ENCODE assay signal across 13 cellular contexts in the genomic region with DNA sequence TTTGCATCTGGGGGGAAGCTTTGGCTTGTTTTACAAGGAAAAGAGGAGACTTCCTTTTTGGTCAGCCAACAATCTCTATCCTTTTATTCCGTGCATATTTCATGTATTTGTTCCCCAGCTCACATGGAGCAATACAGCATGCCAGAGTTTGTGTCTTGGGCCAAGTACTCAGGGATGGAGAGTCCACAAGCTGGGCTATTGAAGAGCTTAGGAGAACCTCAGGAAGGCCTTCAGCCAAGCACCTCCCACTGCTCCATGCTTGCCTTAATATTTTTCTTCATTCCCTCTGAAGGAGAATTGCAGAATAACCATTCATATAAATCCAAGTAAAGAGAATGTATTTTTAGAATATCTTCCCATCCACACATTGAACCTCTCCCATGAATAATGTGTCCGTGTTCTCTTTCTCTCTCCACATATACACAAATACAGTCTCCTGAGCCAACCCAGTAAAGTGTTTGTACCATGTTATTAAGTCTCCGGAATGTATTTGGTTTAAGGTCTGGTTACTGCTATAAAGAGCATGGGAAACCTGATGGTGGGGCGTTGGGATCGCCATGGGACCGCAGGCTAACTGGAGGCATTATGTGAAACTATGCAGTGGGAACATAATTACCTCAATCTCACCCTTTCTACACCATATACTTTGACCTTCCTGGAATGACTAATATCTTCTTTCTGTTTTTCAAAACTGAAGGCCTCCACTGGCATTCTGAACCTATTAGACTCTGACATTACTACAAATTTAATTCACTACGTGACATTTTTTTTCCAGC. TPM values are rescaled to one million over a fixed set of nuclear protein-coding genes. Genes with fewer than 3 reads are reported as not detected.
A peak's percentile ranks its signal among the peaks of the same experiment; 100 is the strongest.
DNase-seq lines count a peak whose midpoint lies in the region; ATAC-seq, FAIRE-seq and TF ChIP-seq lines count a peak whose summit lies in the region.
"Had no signal": no experiment of that assay in that cellular context is flagged by ENCODE, and none has a peak within 500 bp of the region (broad histone marks: within the 10 kb centered on the region; RNA-seq: fewer than 3 reads in every experiment).

No MANE protein-coding gene starts in this region.

- H3K36me3 ChIP-seq in aorta (ENCODE audit: control insufficient read depth in 1 of 2, insufficient read depth in 2 of 2, low read length in 1 of 2) = no peaks in the 10 kb centered on the region

- no peaks in the 10 kb centered on the region for H3K9me3 ChIP-seq in aorta (ENCODE audit: control insufficient read depth, low read length)

- no peak overlapping the region for H3K27ac ChIP-seq in aorta (ENCODE audit: low read depth in 1 of 2, low read length in 2 of 2)
- H3K27ac ChIP-seq: 22Rv1 had no signal

- H3K9me3 Mint-ChIP-seq in nephron progenitor cell = peaks cover 14% of the 10 kb centered on the region
- H3K9me3 Mint-ChIP-seq: natural killer cell had no signal

- H3K36me3 Mint-ChIP-seq in nephron progenitor cell (ENCODE audit: low read depth) = peaks cover 21% of the 10 kb centered on the region
- H3K36me3 Mint-ChIP-seq: natural killer cell had no signal

- 43 to 57% methylated on average over 7 of the region's 7 CpGs for WGBS in aorta, 2 donors

- intact Hi-C loops in aorta (cut with DNase I) = loop anchor here (5.0 kb wide), 2 partner anchors 49 to 64 kb away; no protein-coding TSS in a partner anchor

- peaks cover 2 to 4% of the 10 kb centered on the region in 2 donors for H3K4me1 ChIP-seq in aorta (ENCODE audit: control insufficient read depth in 1 of 2, insufficient read depth in 2 of 2, low read length in 2 of 2)

- TF ChIP-seq CTCF in fibroblast of pulmonary artery (IDR thresholded peaks at IDR 0.05; ENCODE audit: low read length, missing control alignments) (no peak), nephron progenitor cell (IDR thresholded peaks at IDR 0.05) (no peak)

- no peak for FAIRE-seq in H54 (lab: Jason Lieb, UNC)
- FAIRE-seq: K562 had no signal

- H3K4me3 ChIP-seq in fibroblast of pulmonary artery (replicated peaks; ENCODE audit: low read depth, low read length) (peak overlapping the region; percentile 83), aorta (ENCODE audit: low read length in 2 of 2) (no peak overlapping the region)
- H3K4me3 ChIP-seq: K562 had no signal

- H3K4me1 Mint-ChIP-seq in nephron progenitor cell = peaks cover 33% of the 10 kb centered on the region

- ATAC-seq in aorta (ENCODE audit: low FRiP score) (peak; percentile 81), GM19452 (IDR thresholded peaks at IDR 0.05; ENCODE audit: unreplicated experiment) (no peak)
- ATAC-seq: esophagus mucosa, K562, natural killer cell had no signal

- no peak overlapping the region for H3K27ac Mint-ChIP-seq in nephron progenitor cell
- H3K27ac Mint-ChIP-seq: natural killer cell had no signal

- H3K4me3 Mint-ChIP-seq in nephron progenitor cell = peak overlapping the region; percentile 12
- H3K4me3 Mint-ChIP-seq: natural killer cell had no signal

- peaks cover 58% of the 10 kb centered on the region for H3K27me3 Mint-ChIP-seq in nephron progenitor cell (ENCODE audit: low read depth, poor library complexity)

- DNase-seq in NCI-H2029 (lab: John Stamatoyannopoulos, UW) (peak; percentile 12), NCI-H2029 treated with DMSO at 0.1 percent for 48 hours (lab: John Stamatoyannopoulos, UW) (no peak), fibroblast of pulmonary artery (ENCODE audit: low read depth) (peak; percentile 83), nephron progenitor cell (no peak), aorta (peak in 1 of 2 donors; percentile 70), ureter (ENCODE audit: low spot score) (no peak), H54 (ENCODE audit: insufficient read length, low spot score) (no peak)
- DNase-seq: natural killer cell, NCI-H774 had no signal

- TF ChIP-seq POLR2A in H54 (IDR thresholded peaks at IDR 0.05; ENCODE audit: low read depth, low read length) = no peak

- H3K27me3 ChIP-seq in aorta (ENCODE audit: control insufficient read depth in 1 of 2, insufficient read depth in 2 of 2, low read length in 1 of 2) = no peaks in the 10 kb centered on the region

RNA-seq across cellular contexts. Expression of a gene that starts 3.0 kb away (rescaled TPM):
- 100 to 1,000 TPM in 1 of 2 donors, 10 to 100 TPM in 1; 71.4 to 150 TPM for total RNA-seq in aorta
- 10 to 100 TPM in 1 of 2 donors, 1 to 10 TPM in 1; 7.8 to 63.5 TPM for polyA plus RNA-seq in aorta
- 54.7 TPM for total RNA-seq in ureter
- total RNA-seq: natural killer cell had no signal

Comparison
In these comparisons a context has a peak if more than half of its experiments do, and no peak if none do; other contexts are left out.
1. DNase-seq: peak in NCI-H2029 (single experiment) and fibroblast of pulmonary artery (single experiment); none in NCI-H2029 treated with DMSO at 0.1 percent for 48 hours (single experiment), nephron progenitor cell (single experiment), ureter (single experiment) and H54 (single experiment).